In genomic region chr17:10702574-10702973, GRCh38 we compare ENCODE assay signal across 1 cellular context.
TF ChIP-seq lines count a peak whose summit lies in the region.

No MANE protein-coding gene starts in this region.

TF ChIP-seq in IMR-90, 13 proteins besides CTCF, POLR2A, EP300 and RAD21:
- no peak for TF ChIP-seq NFE2L2 (IDR thresholded peaks at IDR 0.05; ENCODE audit: low read depth, low read length)
- no peak for TF ChIP-seq MAFK (IDR thresholded peaks at IDR 0.05; ENCODE audit: low read depth, low read length)
- TF ChIP-seq CEBPB (IDR thresholded peaks at IDR 0.05; ENCODE audit: low read depth, low read length): no peak
- TF ChIP-seq MAZ (IDR thresholded peaks at IDR 0.05; ENCODE audit: borderline replicate concordance, low read depth, low read length): no peak
- no peak for TF ChIP-seq CHD1 (IDR thresholded peaks at IDR 0.05; ENCODE audit: low read depth, low read length)
- TF ChIP-seq RFX5 (IDR thresholded peaks at IDR 0.05; ENCODE audit: low read depth, low read length): no peak
- TF ChIP-seq, protein P1, sequence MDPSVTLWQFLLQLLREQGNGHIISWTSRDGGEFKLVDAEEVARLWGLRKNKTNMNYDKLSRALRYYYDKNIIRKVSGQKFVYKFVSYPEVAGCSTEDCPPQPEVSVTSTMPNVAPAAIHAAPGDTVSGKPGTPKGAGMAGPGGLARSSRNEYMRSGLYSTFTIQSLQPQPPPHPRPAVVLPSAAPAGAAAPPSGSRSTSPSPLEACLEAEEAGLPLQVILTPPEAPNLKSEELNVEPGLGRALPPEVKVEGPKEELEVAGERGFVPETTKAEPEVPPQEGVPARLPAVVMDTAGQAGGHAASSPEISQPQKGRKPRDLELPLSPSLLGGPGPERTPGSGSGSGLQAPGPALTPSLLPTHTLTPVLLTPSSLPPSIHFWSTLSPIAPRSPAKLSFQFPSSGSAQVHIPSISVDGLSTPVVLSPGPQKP (IDR thresholded peaks at IDR 0.05; ENCODE audit: borderline replicate concordance, low read depth, low read length): no peak
- no peak for TF ChIP-seq RCOR1 (IDR thresholded peaks at IDR 0.05; ENCODE audit: insufficient replicate concordance, low read length)
- TF ChIP-seq SMC3 (IDR thresholded peaks at IDR 0.05; ENCODE audit: low read depth, low read length): no peak
- TF ChIP-seq BHLHE40 (IDR thresholded peaks at IDR 0.05; ENCODE audit: low read depth, low read length): no peak
- TF ChIP-seq, protein P2, sequence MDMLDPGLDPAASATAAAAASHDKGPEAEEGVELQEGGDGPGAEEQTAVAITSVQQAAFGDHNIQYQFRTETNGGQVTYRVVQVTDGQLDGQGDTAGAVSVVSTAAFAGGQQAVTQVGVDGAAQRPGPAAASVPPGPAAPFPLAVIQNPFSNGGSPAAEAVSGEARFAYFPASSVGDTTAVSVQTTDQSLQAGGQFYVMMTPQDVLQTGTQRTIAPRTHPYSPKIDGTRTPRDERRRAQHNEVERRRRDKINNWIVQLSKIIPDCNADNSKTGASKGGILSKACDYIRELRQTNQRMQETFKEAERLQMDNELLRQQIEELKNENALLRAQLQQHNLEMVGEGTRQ (IDR thresholded peaks at IDR 0.05; ENCODE audit: low read depth, low read length): no peak
